In genomic region chr5:88741964-88742363, GRCh38 we compare ENCODE assay signal across 23 cellular contexts.
"Had no signal": no experiment of that assay in that cellular context is flagged by ENCODE, and none has a peak within 500 bp of the region (broad histone marks: within the 10 kb centered on the region; RNA-seq: fewer than 3 reads in every experiment).

No MANE protein-coding gene starts in this region.

- H3K36me3 Mint-ChIP-seq: activated naive CD4-positive, alpha-beta T cell treated with anti-CD3 and anti-CD28 coated beads, Interleukin-2, amount 50 U/mL, for 24 hours; natural killer cell; type B pancreatic cell had no signal

- H3K9me3 Mint-ChIP-seq: activated CD4-positive, alpha-beta T cell treated with anti-CD3 and anti-CD28 coated beads, Interleukin-2, amount 10 ng/mL, durations not matched to agents 7 days and 5 days; activated naive CD4-positive, alpha-beta T cell treated with anti-CD3 and anti-CD28 coated beads, Interleukin-2, amount 50 U/mL, for 24 hours; activated T-cell treated with anti-CD3 and anti-CD28 coated beads, Interleukin-2, amount 50 U/mL, for 72 hours; immature natural killer cell; natural killer cell; type B pancreatic cell had no signal

- H3K36me3 ChIP-seq: breast epithelium, pancreas, right lobe of liver had no signal

- H3K27ac Mint-ChIP-seq: activated CD4-positive, alpha-beta T cell treated with anti-CD3 and anti-CD28 coated beads, Interleukin-2, amount 10 ng/mL, durations not matched to agents 7 days and 5 days; activated naive CD4-positive, alpha-beta T cell treated with anti-CD3 and anti-CD28 coated beads, Interleukin-2, amount 50 U/mL, for 24 hours; activated T-cell treated with anti-CD3 and anti-CD28 coated beads, Interleukin-2, amount 50 U/mL, for 72 hours; immature natural killer cell; natural killer cell; type B pancreatic cell had no signal

- FAIRE-seq: astrocyte, pancreas had no signal

- DNase-seq: activated CD4-positive, alpha-beta T cell treated with anti-CD3 and anti-CD28 coated beads, Interleukin-2, amount 10 ng/mL, durations not matched to agents 7 days and 5 days; activated CD8-positive, alpha-beta memory T cell treated with anti-CD3 and anti-CD28 coated beads, Interleukin-2, amount 50 U/mL, for 4 hours; activated gamma-delta T cell; activated T-cell treated with anti-CD3 and anti-CD28 coated beads, Interleukin-2, amount 50 U/mL, for 72 hours; cerebellar nuclear complex; cortex of kidney; effector CD4-positive, alpha-beta T cell; immature natural killer cell; kidney glomerular epithelial cell; left ventricle myocardium superior; mesenchymal stem cell; natural killer cell; pancreas; right lobe of liver; stimulated activated CD4-positive, alpha-beta T cell treated with anti-CD3 and anti-CD28 coated beads, Interleukin-4, amount 100 ng/mL, for 1 hour; testis had no signal

- H3K4me3 Mint-ChIP-seq: activated CD4-positive, alpha-beta T cell treated with anti-CD3 and anti-CD28 coated beads, Interleukin-2, amount 10 ng/mL, durations not matched to agents 7 days and 5 days; activated naive CD4-positive, alpha-beta T cell treated with anti-CD3 and anti-CD28 coated beads, Interleukin-2, amount 50 U/mL, for 24 hours; activated T-cell treated with anti-CD3 and anti-CD28 coated beads, Interleukin-2, amount 50 U/mL, for 72 hours; immature natural killer cell; natural killer cell; type B pancreatic cell had no signal

- H3K4me2 ChIP-seq: smooth muscle cell had no signal

- H3K27me3 ChIP-seq: breast epithelium, pancreas, right lobe of liver, testis had no signal

- H3K4me3 ChIP-seq: breast epithelium, pancreas, right lobe of liver, smooth muscle cell, testis had no signal

- ATAC-seq: activated CD4-positive, CD25-positive, alpha-beta regulatory T cell treated with anti-CD3 and anti-CD28 coated beads, Interleukin-2, amount 50 U/mL, for 24 hours; activated T-cell treated with anti-CD3 and anti-CD28 coated beads, Interleukin-2, amount 50 U/mL, for 72 hours; esophagus mucosa; left ventricle myocardium superior; natural killer cell; pancreas; right lobe of liver had no signal

- H3K9me3 ChIP-seq: breast epithelium, pancreas, right lobe of liver, testis had no signal

- H3K4me1 ChIP-seq: breast epithelium, right lobe of liver had no signal

- H3K27ac ChIP-seq: breast epithelium, pancreas, right lobe of liver, testis had no signal

- H3K4me1 Mint-ChIP-seq: activated CD4-positive, alpha-beta T cell treated with anti-CD3 and anti-CD28 coated beads, Interleukin-2, amount 10 ng/mL, durations not matched to agents 7 days and 5 days; activated naive CD4-positive, alpha-beta T cell treated with anti-CD3 and anti-CD28 coated beads, Interleukin-2, amount 50 U/mL, for 24 hours had no signal
